ENCODE assay signal across 8 cellular contexts in the genomic region with DNA sequence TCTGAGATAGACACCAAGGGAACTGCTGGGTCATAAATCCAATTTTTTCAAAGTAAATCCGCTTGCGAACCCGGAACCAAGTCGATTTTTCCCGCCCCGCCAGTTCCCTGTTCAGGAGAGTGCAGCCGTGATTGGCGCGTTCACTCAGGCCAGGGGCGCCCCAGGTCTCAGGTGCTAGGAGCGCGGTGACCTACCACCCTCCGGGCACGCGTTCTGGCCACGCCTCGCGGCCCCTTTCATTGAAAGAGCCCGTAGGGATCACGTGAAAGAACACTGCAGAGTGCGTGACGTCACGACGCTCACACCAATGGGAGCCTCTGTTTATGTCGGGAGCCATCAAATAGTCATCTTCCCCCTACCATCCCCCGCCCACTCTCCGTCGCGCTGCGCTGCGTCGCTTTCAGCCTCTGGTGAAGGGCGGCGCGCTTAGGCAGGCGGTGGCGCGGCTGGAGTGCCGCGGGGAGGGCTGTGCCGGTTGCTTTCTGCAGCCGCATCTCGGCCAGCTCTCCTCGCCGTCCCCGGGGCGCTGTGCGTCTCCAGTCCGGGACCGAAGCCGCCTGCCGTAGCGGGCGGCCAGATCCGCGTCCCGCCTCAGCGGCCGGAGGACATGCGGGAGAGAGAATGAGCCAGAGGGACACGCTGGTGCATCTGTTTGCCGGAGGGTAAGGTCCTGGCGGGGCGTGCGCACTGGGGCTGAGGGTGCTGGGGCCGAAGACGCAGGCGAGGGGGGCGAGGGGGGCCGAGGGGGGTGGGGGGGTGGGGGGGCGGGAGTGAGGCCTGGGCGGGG. TPM values are rescaled to one million over a fixed set of nuclear protein-coding genes. Genes with fewer than 3 reads are reported as not detected.
DNase-seq lines count a peak whose midpoint lies in the region; ATAC-seq, FAIRE-seq and TF ChIP-seq lines count a peak whose summit lies in the region.

A gene with protein sequence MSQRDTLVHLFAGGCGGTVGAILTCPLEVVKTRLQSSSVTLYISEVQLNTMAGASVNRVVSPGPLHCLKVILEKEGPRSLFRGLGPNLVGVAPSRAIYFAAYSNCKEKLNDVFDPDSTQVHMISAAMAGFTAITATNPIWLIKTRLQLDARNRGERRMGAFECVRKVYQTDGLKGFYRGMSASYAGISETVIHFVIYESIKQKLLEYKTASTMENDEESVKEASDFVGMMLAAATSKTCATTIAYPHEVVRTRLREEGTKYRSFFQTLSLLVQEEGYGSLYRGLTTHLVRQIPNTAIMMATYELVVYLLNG (plus strand): TSS at position 403 of the 787 bp plus-strand sequence. CDS start 219 bp downstream, at position 622.

- ATAC-seq in HG02759 (IDR thresholded peaks at IDR 0.05; ENCODE audit: unreplicated experiment): peak; percentile 97
- peak; percentile 99 for ATAC-seq in Right ventricle myocardium superior (ENCODE audit: poor library complexity)
- peak; percentile 94 to 98 (median 96) for ATAC-seq in pancreas

- intact Hi-C loops in Right ventricle myocardium superior (cut with DNase I) (no loop called here), pancreas (cut with DNase I) (no loop called here), tibial artery (cut with DNase I; ENCODE audit: low total_unique reads) (loop anchor here (10.0 kb wide), 1 partner anchor 353 kb away; no protein-coding TSS in a partner anchor)

- no peak for FAIRE-seq in pancreas (lab: Jason Lieb, UNC)

- 0% methylated on average over 63 to 68 of the region's 72 CpGs for whole genome bisulfite sequencing in pancreas, 2 donors

- H3K27ac ChIP-seq in pancreas: peak within 1 kb of the TSS; percentile 91 to 99 (median 97)
- H3K27ac ChIP-seq in tibial artery: peak within 1 kb of the TSS; percentile 97 to 99

- no peaks in the 10 kb centered on the region for H3K27me3 ChIP-seq in pancreas
- H3K27me3 ChIP-seq in tibial artery: no peaks in the 10 kb centered on the region

- DNase-seq in GM12864 (ENCODE audit: low read depth) (peak; percentile 99), NCI-H1417 (lab: John Stamatoyannopoulos, UW) (peak; percentile 98 to 100 (median 99)), SW 1271 (lab: John Stamatoyannopoulos, UW) (peak; percentile 95 to 97), Right ventricle myocardium superior (peak; percentile 98), pancreas (peak; percentile 97 to 98 (median 97)), tibial artery (peak; percentile 98)
- DNase-seq in activated naive CD8-positive, alpha-beta T cell treated with anti-CD3 and anti-CD28 coated beads, Interleukin-2, amount 50 U/mL, for 16 hours (ENCODE audit: low read depth, low spot score): peak; percentile 95

- H3K36me3 ChIP-seq in pancreas: no peaks in the 10 kb centered on the region
- H3K36me3 ChIP-seq in tibial artery: no peaks in the 10 kb centered on the region

- H3K4me3 ChIP-seq in GM12864 (ENCODE audit: low read depth, low read length) (peak within 1 kb of the TSS; percentile 88), pancreas (peak within 1 kb of the TSS; percentile 68 to 78 (median 71)), tibial artery (peak within 1 kb of the TSS; percentile 90 to 91)

- TF ChIP-seq CTCF in GM12864 (IDR thresholded peaks at IDR 0.05; ENCODE audit: low read depth, low read length, missing control alignments) (no peak), pancreas (IDR thresholded peaks at IDR 0.05) (no peak), tibial artery (IDR thresholded peaks at IDR 0.05) (no peak)

- H3K9me3 ChIP-seq in pancreas: no peaks in the 10 kb centered on the region
- H3K9me3 ChIP-seq in tibial artery: no peaks in the 10 kb centered on the region

- H3K4me1 ChIP-seq in pancreas (peaks cover 5 to 31% (median 29%) of the 10 kb centered on the region in 3 donors), tibial artery (peaks cover 0 to 41% (median 19%) of the 10 kb centered on the region in 4 donors)

RNA-seq across cellular contexts. Expression of the gene that starts here (rescaled TPM):
- 87.8 TPM for total RNA-seq in Right ventricle myocardium superior
- 10 to 100 TPM; 35.4 to 93.6 (median 45.0) TPM for total RNA-seq in pancreas
- 10 to 100 TPM; 17.3 to 50.8 TPM for polyA plus RNA-seq in pancreas

Comparison
In these comparisons a context has a peak if more than half of its experiments do, and no peak if none do; other contexts are left out.
1. Peak in every context shown above with its lines: DNase-seq, ATAC-seq, H3K4me3 ChIP-seq and H3K27ac ChIP-seq.